ENCODE assay signal across 1 cellular context in the genomic region with DNA sequence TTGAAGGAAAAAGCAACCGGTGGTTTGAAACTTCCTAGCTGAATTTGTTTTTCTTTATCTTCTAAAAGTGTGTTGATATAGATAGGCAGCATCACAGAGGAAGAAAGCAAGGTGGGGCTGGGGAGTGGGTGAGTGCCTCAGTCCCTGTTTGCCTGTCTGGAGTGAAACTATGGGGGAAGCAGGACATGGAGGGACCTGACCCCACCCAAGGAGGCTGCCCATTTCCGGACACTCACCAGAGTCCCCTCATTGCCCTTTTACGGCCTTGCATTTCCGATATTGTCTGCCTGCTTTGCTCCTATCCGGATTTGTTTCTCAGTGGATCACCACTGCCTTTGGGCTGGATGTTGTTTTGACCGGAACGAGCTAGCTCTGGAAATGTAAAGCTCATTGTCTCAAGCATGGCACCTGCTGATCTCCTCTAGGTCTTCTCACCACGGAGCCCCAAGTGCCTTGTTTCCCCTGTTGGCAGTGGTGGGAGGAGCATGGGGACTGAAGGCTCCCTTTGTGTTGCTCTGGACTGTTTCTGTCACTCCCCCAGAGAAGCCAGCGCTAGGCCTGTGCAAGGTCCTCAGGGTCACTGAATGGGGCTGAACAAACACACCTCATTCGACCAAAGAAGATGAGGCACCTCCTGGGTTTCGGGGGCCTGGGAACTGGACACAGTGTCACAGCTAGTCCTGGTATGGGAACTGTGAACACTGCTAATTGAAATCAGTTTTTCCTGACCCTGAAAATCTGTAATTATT.
TF ChIP-seq lines count a peak whose summit lies in the region.

No MANE protein-coding gene starts in this region.

TF ChIP-seq in HepG2, 621 proteins besides CTCF, POLR2A, EP300 and RAD21 (continued from another document and continues in another):
- no peak for TF ChIP-seq SCMH1 (CRISPR knock-in tag; IDR thresholded peaks at IDR 0.05; ENCODE audit: borderline replicate concordance)
- TF ChIP-seq ZNF207 (IDR thresholded peaks at IDR 0.05; ENCODE audit: borderline replicate concordance), result no peak
- peak; percentile 56; the same call in 1 of the 2 replicates for TF ChIP-seq ZNF430 (CRISPR knock-in tag; IDR thresholded peaks at IDR 0.05)
- no peak for TF ChIP-seq ZSCAN12 (CRISPR knock-in tag; IDR thresholded peaks at IDR 0.05)
- TF ChIP-seq, protein P1, sequence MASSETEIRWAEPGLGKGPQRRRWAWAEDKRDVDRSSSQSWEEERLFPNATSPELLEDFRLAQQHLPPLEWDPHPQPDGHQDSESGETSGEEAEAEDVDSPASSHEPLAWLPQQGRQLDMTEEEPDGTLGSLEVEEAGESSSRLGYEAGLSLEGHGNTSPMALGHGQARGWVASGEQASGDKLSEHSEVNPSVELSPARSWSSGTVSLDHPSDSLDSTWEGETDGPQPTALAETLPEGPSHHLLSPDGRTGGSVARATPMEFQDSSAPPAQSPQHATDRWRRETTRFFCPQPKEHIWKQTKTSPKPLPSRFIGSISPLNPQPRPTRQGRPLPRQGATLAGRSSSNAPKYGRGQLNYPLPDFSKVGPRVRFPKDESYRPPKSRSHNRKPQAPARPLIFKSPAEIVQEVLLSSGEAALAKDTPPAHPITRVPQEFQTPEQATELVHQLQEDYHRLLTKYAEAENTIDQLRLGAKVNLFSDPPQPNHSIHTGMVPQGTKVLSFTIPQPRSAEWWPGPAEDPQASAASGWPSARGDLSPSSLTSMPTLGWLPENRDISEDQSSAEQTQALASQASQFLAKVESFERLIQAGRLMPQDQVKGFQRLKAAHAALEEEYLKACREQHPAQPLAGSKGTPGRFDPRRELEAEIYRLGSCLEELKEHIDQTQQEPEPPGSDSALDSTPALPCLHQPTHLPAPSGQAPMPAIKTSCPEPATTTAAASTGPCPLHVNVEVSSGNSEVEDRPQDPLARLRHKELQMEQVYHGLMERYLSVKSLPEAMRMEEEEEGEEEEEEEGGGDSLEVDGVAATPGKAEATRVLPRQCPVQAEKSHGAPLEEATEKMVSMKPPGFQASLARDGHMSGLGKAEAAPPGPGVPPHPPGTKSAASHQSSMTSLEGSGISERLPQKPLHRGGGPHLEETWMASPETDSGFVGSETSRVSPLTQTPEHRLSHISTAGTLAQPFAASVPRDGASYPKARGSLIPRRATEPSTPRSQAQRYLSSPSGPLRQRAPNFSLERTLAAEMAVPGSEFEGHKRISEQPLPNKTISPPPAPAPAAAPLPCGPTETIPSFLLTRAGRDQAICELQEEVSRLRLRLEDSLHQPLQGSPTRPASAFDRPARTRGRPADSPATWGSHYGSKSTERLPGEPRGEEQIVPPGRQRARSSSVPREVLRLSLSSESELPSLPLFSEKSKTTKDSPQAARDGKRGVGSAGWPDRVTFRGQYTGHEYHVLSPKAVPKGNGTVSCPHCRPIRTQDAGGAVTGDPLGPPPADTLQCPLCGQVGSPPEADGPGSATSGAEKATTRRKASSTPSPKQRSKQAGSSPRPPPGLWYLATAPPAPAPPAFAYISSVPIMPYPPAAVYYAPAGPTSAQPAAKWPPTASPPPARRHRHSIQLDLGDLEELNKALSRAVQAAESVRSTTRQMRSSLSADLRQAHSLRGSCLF (CRISPR knock-in tag; IDR thresholded peaks at IDR 0.05; ENCODE audit: borderline replicate concordance), result no peak
- TF ChIP-seq, protein P2, sequence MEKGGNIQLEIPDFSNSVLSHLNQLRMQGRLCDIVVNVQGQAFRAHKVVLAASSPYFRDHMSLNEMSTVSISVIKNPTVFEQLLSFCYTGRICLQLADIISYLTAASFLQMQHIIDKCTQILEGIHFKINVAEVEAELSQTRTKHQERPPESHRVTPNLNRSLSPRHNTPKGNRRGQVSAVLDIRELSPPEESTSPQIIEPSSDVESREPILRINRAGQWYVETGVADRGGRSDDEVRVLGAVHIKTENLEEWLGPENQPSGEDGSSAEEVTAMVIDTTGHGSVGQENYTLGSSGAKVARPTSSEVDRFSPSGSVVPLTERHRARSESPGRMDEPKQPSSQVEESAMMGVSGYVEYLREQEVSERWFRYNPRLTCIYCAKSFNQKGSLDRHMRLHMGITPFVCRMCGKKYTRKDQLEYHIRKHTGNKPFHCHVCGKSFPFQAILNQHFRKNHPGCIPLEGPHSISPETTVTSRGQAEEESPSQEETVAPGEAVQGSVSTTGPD (CRISPR knock-in tag; IDR thresholded peaks at IDR 0.05), result no peak
- TF ChIP-seq NBN (conservative IDR thresholded peaks at IDR 0.05), result no peak
- peak; percentile 55; the same call in 1 of the 2 replicates for TF ChIP-seq PRMT3 (CRISPR knock-in tag; IDR thresholded peaks at IDR 0.05; ENCODE audit: borderline replicate concordance, low read depth)
- TF ChIP-seq STAT5B (CRISPR knock-in tag; IDR thresholded peaks at IDR 0.05), result no peak
- 0 out of 2 replicates have a peak, but pooled peaks have one; percentile 28 for TF ChIP-seq SALL2 (CRISPR knock-in tag; IDR thresholded peaks at IDR 0.05)
- no peak for TF ChIP-seq ZNF557 (CRISPR knock-in tag; IDR thresholded peaks at IDR 0.05)
- TF ChIP-seq ZFP90 (CRISPR knock-in tag; IDR thresholded peaks at IDR 0.05; ENCODE audit: borderline replicate concordance), result no peak
- TF ChIP-seq KLF12 (CRISPR knock-in tag; IDR thresholded peaks at IDR 0.05; ENCODE audit: borderline replicate concordance), result no peak
- TF ChIP-seq PCBP2 (optimal IDR thresholded peaks at IDR 0.05; ENCODE audit: low read depth, low read length, poor library complexity, severe bottlenecking), result no peak
- 0 out of 2 replicates have a peak, but pooled peaks have one; percentile 30 for TF ChIP-seq ZNF749 (CRISPR knock-in tag; IDR thresholded peaks at IDR 0.05; ENCODE audit: borderline replicate concordance)
- TF ChIP-seq, protein P3, sequence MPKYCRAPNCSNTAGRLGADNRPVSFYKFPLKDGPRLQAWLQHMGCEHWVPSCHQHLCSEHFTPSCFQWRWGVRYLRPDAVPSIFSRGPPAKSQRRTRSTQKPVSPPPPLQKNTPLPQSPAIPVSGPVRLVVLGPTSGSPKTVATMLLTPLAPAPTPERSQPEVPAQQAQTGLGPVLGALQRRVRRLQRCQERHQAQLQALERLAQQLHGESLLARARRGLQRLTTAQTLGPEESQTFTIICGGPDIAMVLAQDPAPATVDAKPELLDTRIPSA (CRISPR knock-in tag; IDR thresholded peaks at IDR 0.05; ENCODE audit: borderline replicate concordance), result no peak
- TF ChIP-seq ZNF652 (CRISPR knock-in tag; IDR thresholded peaks at IDR 0.05; ENCODE audit: borderline replicate concordance, low read depth), result no peak
- TF ChIP-seq, protein P4, sequence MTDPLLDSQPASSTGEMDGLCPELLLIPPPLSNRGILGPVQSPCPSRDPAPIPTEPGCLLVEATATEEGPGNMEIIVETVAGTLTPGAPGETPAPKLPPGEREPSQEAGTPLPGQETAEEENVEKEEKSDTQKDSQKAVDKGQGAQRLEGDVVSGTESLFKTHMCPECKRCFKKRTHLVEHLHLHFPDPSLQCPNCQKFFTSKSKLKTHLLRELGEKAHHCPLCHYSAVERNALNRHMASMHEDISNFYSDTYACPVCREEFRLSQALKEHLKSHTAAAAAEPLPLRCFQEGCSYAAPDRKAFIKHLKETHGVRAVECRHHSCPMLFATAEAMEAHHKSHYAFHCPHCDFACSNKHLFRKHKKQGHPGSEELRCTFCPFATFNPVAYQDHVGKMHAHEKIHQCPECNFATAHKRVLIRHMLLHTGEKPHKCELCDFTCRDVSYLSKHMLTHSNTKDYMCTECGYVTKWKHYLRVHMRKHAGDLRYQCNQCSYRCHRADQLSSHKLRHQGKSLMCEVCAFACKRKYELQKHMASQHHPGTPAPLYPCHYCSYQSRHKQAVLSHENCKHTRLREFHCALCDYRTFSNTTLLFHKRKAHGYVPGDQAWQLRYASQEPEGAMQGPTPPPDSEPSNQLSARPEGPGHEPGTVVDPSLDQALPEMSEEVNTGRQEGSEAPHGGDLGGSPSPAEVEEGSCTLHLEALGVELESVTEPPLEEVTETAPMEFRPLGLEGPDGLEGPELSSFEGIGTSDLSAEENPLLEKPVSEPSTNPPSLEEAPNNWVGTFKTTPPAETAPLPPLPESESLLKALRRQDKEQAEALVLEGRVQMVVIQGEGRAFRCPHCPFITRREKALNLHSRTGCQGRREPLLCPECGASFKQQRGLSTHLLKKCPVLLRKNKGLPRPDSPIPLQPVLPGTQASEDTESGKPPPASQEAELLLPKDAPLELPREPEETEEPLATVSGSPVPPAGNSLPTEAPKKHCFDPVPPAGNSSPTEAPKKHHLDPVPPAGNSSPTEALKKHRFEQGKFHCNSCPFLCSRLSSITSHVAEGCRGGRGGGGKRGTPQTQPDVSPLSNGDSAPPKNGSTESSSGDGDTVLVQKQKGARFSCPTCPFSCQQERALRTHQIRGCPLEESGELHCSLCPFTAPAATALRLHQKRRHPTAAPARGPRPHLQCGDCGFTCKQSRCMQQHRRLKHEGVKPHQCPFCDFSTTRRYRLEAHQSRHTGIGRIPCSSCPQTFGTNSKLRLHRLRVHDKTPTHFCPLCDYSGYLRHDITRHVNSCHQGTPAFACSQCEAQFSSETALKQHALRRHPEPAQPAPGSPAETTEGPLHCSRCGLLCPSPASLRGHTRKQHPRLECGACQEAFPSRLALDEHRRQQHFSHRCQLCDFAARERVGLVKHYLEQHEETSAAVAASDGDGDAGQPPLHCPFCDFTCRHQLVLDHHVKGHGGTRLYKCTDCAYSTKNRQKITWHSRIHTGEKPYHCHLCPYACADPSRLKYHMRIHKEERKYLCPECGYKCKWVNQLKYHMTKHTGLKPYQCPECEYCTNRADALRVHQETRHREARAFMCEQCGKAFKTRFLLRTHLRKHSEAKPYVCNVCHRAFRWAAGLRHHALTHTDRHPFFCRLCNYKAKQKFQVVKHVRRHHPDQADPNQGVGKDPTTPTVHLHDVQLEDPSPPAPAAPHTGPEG (CRISPR knock-in tag; IDR thresholded peaks at IDR 0.05), result 0 out of 2 replicates have a peak, but pooled peaks have one; percentile 39
- TF ChIP-seq ZNF350 (CRISPR knock-in tag; IDR thresholded peaks at IDR 0.05; ENCODE audit: borderline replicate concordance, low read depth), result no peak; the same call in 1 of the 2 replicates
- no peak for TF ChIP-seq ARID2 (CRISPR knock-in tag; IDR thresholded peaks at IDR 0.05; ENCODE audit: borderline replicate concordance)
- TF ChIP-seq, protein P5, sequence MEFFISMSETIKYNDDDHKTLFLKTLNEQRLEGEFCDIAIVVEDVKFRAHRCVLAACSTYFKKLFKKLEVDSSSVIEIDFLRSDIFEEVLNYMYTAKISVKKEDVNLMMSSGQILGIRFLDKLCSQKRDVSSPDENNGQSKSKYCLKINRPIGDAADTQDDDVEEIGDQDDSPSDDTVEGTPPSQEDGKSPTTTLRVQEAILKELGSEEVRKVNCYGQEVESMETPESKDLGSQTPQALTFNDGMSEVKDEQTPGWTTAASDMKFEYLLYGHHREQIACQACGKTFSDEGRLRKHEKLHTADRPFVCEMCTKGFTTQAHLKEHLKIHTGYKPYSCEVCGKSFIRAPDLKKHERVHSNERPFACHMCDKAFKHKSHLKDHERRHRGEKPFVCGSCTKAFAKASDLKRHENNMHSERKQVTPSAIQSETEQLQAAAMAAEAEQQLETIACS (CRISPR knock-in tag; IDR thresholded peaks at IDR 0.05), result no peak
- TF ChIP-seq NAIF1 (CRISPR knock-in tag; IDR thresholded peaks at IDR 0.05; ENCODE audit: borderline replicate concordance), result no peak
- TF ChIP-seq TOE1 (CRISPR knock-in tag; IDR thresholded peaks at IDR 0.05), result no peak
- TF ChIP-seq KMT2B (CRISPR knock-in tag; IDR thresholded peaks at IDR 0.05), result peak; percentile 33; the same call in 1 of the 2 replicates
- TF ChIP-seq KDM3A (CRISPR knock-in tag; IDR thresholded peaks at IDR 0.05; ENCODE audit: low read depth), result no peak
- peak; percentile 86; the same call in 1 of the 2 replicates for TF ChIP-seq ZMYM3 (CRISPR knock-in tag; IDR thresholded peaks at IDR 0.05)
- TF ChIP-seq FOXK2 (IDR thresholded peaks at IDR 0.05), result peak; percentile 60; the same call in 1 of the 2 replicates
- peak; percentile 85; the same call in 1 of the 2 replicates for TF ChIP-seq ZSCAN29 (CRISPR knock-in tag; conservative IDR thresholded peaks at IDR 0.05)
- TF ChIP-seq, protein P6, sequence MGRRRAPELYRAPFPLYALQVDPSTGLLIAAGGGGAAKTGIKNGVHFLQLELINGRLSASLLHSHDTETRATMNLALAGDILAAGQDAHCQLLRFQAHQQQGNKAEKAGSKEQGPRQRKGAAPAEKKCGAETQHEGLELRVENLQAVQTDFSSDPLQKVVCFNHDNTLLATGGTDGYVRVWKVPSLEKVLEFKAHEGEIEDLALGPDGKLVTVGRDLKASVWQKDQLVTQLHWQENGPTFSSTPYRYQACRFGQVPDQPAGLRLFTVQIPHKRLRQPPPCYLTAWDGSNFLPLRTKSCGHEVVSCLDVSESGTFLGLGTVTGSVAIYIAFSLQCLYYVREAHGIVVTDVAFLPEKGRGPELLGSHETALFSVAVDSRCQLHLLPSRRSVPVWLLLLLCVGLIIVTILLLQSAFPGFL (CRISPR knock-in tag; IDR thresholded peaks at IDR 0.05), result no peak
- no peak for TF ChIP-seq PHF5A (CRISPR knock-in tag; IDR thresholded peaks at IDR 0.05; ENCODE audit: low read depth, unreplicated experiment)
- TF ChIP-seq NCOA5 (CRISPR knock-in tag; IDR thresholded peaks at IDR 0.05), result no peak
- TF ChIP-seq, protein P7, sequence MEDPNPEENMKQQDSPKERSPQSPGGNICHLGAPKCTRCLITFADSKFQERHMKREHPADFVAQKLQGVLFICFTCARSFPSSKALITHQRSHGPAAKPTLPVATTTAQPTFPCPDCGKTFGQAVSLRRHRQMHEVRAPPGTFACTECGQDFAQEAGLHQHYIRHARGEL (CRISPR knock-in tag; IDR thresholded peaks at IDR 0.05), result no peak
- TF ChIP-seq ZNF605 (CRISPR knock-in tag; IDR thresholded peaks at IDR 0.05), result peak; percentile 79; the same call in 1 of the 2 replicates
- no peak for TF ChIP-seq RARG (CRISPR knock-in tag; IDR thresholded peaks at IDR 0.05; ENCODE audit: low read depth)
- TF ChIP-seq TMF1 (CRISPR knock-in tag; IDR thresholded peaks at IDR 0.05; ENCODE audit: low read depth), result no peak
- TF ChIP-seq ZNF326 (CRISPR knock-in tag; IDR thresholded peaks at IDR 0.05; ENCODE audit: borderline replicate concordance), result no peak
- no peak for TF ChIP-seq NFIB (CRISPR knock-in tag; IDR thresholded peaks at IDR 0.05; ENCODE audit: borderline replicate concordance)
- TF ChIP-seq, protein P8, sequence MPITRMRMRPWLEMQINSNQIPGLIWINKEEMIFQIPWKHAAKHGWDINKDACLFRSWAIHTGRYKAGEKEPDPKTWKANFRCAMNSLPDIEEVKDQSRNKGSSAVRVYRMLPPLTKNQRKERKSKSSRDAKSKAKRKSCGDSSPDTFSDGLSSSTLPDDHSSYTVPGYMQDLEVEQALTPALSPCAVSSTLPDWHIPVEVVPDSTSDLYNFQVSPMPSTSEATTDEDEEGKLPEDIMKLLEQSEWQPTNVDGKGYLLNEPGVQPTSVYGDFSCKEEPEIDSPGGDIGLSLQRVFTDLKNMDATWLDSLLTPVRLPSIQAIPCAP (CRISPR knock-in tag; IDR thresholded peaks at IDR 0.05; ENCODE audit: low read depth), result no peak
- TF ChIP-seq, protein P9, sequence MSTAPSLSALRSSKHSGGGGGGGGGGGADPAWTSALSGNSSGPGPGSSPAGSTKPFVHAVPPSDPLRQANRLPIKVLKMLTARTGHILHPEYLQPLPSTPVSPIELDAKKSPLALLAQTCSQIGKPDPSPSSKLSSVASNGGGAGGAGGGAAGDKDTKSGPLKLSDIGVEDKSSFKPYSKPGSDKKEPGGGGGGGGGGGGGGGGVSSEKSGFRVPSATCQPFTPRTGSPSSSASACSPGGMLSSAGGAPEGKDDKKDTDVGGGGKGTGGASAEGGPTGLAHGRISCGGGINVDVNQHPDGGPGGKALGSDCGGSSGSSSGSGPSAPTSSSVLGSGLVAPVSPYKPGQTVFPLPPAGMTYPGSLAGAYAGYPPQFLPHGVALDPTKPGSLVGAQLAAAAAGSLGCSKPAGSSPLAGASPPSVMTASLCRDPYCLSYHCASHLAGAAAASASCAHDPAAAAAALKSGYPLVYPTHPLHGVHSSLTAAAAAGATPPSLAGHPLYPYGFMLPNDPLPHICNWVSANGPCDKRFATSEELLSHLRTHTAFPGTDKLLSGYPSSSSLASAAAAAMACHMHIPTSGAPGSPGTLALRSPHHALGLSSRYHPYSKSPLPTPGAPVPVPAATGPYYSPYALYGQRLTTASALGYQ (CRISPR knock-in tag; IDR thresholded peaks at IDR 0.05), result peak; percentile 14; the same call in 1 of the 2 replicates
